In genomic region chr9:16421534-16421933, GRCh38 we compare ENCODE assay signal across 16 cellular contexts.
DNase-seq lines count a peak whose midpoint lies in the region; ATAC-seq and TF ChIP-seq lines count a peak whose summit lies in the region.
"Had no signal": no experiment of that assay in that cellular context is flagged by ENCODE, and none has a peak within 500 bp of the region (broad histone marks: within the 10 kb centered on the region; RNA-seq: fewer than 3 reads in every experiment).

No MANE protein-coding gene starts in this region.

- intact Hi-C loops in heart left ventricle (cut with DNase I) (no loop called here), right lobe of liver (cut with DNase I) (no loop called here)

- H3K4me1 ChIP-seq in BE2C (peaks cover 18% of the 10 kb centered on the region), heart left ventricle (peaks cover 0 to 2% (median 0%) of the 10 kb centered on the region in 12 donors), right lobe of liver (no peaks in the 10 kb centered on the region)

- H3K27me3 ChIP-seq in BE2C (peaks cover 14% of the 10 kb centered on the region), heart left ventricle (no peaks in the 10 kb centered on the region), right lobe of liver (no peaks in the 10 kb centered on the region)
- H3K27me3 ChIP-seq: tibial artery had no signal

- H3K36me3 ChIP-seq in BE2C (no peaks in the 10 kb centered on the region), heart left ventricle (peaks cover 0 to 3% (median 0%) of the 10 kb centered on the region in 9 donors), right lobe of liver (no peaks in the 10 kb centered on the region)
- H3K36me3 ChIP-seq: tibial artery had no signal

- H3K9me3 ChIP-seq in BE2C: no peaks in the 10 kb centered on the region
- no peaks in the 10 kb centered on the region for H3K9me3 ChIP-seq in heart left ventricle
- no peaks in the 10 kb centered on the region for H3K9me3 ChIP-seq in right lobe of liver
- H3K9me3 ChIP-seq: tibial artery had no signal

- 37 to 54% (median 46%) methylated on average over 7 of the region's 7 CpGs for WGBS in heart left ventricle, 4 donors
- WGBS in right lobe of liver (ENCODE audit: insufficient coverage, low coverage, low lambda C conversion rate, missing lambda C conversion rate): 53% methylated on average over 7 of the region's 7 CpGs

- TF ChIP-seq POLR2A in heart left ventricle (IDR thresholded peaks at IDR 0.05) (no peak), right lobe of liver (IDR thresholded peaks at IDR 0.05) (no peak)

- POLR2A ChIA-PET in HEK293T (lab: Yijun Ruan, JAX): no interaction called here

- TF ChIP-seq CTCF in BE2C (IDR thresholded peaks at IDR 0.05; ENCODE audit: low read depth, low read length) (no peak), astrocyte of the spinal cord (IDR thresholded peaks at IDR 0.05; ENCODE audit: low read depth, low read length) (no peak), heart left ventricle (IDR thresholded peaks at IDR 0.05) (no peak), right lobe of liver (IDR thresholded peaks at IDR 0.05) (no peak)

- in situ Hi-C loops in astrocyte of the spinal cord (cut with HindIII; ENCODE audit: low sequenced_read_pairs): no loop called here

- CTCF ChIA-PET in HEK293T (lab: Yijun Ruan, JAX): no interaction called here

- H3K4me3 ChIP-seq in BE2C (ENCODE audit: low read depth, low read length): peak overlapping the region; percentile 17; the same call in 1 of the 2 replicates
- no peak overlapping the region for H3K4me3 ChIP-seq in astrocyte of the spinal cord (ENCODE audit: low read depth, low read length)
- H3K4me3 ChIP-seq in heart left ventricle: no peak overlapping the region
- no peak overlapping the region for H3K4me3 ChIP-seq in right lobe of liver
- H3K4me3 ChIP-seq: tibial artery had no signal

- no peak for ATAC-seq in HG02970 (IDR thresholded peaks at IDR 0.05; ENCODE audit: low FRiP score, unreplicated experiment)
- no peak for ATAC-seq in heart left ventricle
- no peak for ATAC-seq in right lobe of liver
- ATAC-seq: activated T-cell treated with anti-CD3 and anti-CD28 coated beads, Interleukin-2, amount 50 U/mL, for 4 hours; left colon; stimulated activated memory B cell treated with anti-CD40 and anti-IgM and Interleukin-4, amounts not matched to agents 10 μg/mL and 1 μg/mL and 100 μg/mL, for 72 hours had no signal

- H3K27ac ChIP-seq in heart left ventricle (no peak overlapping the region), right lobe of liver (no peak overlapping the region)
- H3K27ac ChIP-seq: tibial artery had no signal

- DNase-seq in BE2C (peak; percentile 16), HEK293T (ENCODE audit: extremely low spot score) (peak; percentile 9), astrocyte of the spinal cord (ENCODE audit: low read depth, low spot score) (peak; percentile 65), kidney tubule cell (ENCODE audit: low spot score) (peak; percentile 58), heart left ventricle (no peak), right lobe of liver (no peak), T-helper 1 cell (no peak)
- DNase-seq: activated CD4-positive, alpha-beta memory T cell treated with anti-CD3 and anti-CD28 coated beads for 36 hours; activated T-cell treated with anti-CD3 and anti-CD28 coated beads, Interleukin-2, amount 50 U/mL, for 4 hours; hippocampal formation; left colon; NCI-H1092; NCI-H226; tibial artery had no signal

TF ChIP-seq in HEK293T, 16 proteins besides CTCF, POLR2A, EP300 and RAD21:
- TF ChIP-seq SP1 (IDR thresholded peaks at IDR 0.05) (no peak), ARNT (IDR thresholded peaks at IDR 0.05) (no peak), BHLHE40 (IDR thresholded peaks at IDR 0.05; ENCODE audit: borderline replicate concordance) (no peak), CTBP1 (IDR thresholded peaks at IDR 0.05; ENCODE audit: borderline replicate concordance) (no peak), SUZ12 (IDR thresholded peaks at IDR 0.05) (no peak), LEF1 (IDR thresholded peaks at IDR 0.05; ENCODE audit: borderline replicate concordance) (no peak), HDGF (IDR thresholded peaks at IDR 0.05; ENCODE audit: borderline replicate concordance) (no peak), ELF4 (IDR thresholded peaks at IDR 0.05) (no peak), FOXA1 (IDR thresholded peaks at IDR 0.05) (no peak), NFRKB (IDR thresholded peaks at IDR 0.05) (no peak), FOXK2 (IDR thresholded peaks at IDR 0.05) (no peak), FOXM1 (IDR thresholded peaks at IDR 0.05; ENCODE audit: borderline replicate concordance) (no peak), TARDBP (IDR thresholded peaks at IDR 0.05) (no peak), ZNF384 (IDR thresholded peaks at IDR 0.05) (no peak), L3MBTL2 (conservative IDR thresholded peaks at IDR 0.05) (no peak)
- TF ChIP-seq, protein P1, sequence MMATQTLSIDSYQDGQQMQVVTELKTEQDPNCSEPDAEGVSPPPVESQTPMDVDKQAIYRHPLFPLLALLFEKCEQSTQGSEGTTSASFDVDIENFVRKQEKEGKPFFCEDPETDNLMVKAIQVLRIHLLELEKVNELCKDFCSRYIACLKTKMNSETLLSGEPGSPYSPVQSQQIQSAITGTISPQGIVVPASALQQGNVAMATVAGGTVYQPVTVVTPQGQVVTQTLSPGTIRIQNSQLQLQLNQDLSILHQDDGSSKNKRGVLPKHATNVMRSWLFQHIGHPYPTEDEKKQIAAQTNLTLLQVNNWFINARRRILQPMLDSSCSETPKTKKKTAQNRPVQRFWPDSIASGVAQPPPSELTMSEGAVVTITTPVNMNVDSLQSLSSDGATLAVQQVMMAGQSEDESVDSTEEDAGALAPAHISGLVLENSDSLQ (IDR thresholded peaks at IDR 0.05): no peak

Comparison
In these comparisons a context has a peak if more than half of its experiments do, and no peak if none do; other contexts are left out.
1. DNase-seq: peak in BE2C (single experiment), HEK293T (single experiment), astrocyte of the spinal cord (single experiment) and kidney tubule cell (single experiment); none in heart left ventricle (0 of 5), right lobe of liver (0 of 3) and T-helper 1 cell (0 of 5).